Comparison of ENCODE assay signal across 17 cellular contexts in genomic region chr2:13102340-13103063, GRCh38.
"Had no signal": no experiment of that assay in that cellular context is flagged by ENCODE, and none has a peak within 500 bp of the region (broad histone marks: within the 10 kb centered on the region; RNA-seq: fewer than 3 reads in every experiment).

No MANE protein-coding gene starts in this region.

- FAIRE-seq: frontal cortex, kidney, small intestine had no signal

- H3K27me3 ChIP-seq: suprapubic skin, tibial artery, upper lobe of left lung, vagina had no signal

- DNase-seq: cortex of kidney; effector CD8-positive, alpha-beta T cell; immature natural killer cell; kidney; left colon; mammary epithelial cell; naive thymus-derived CD8-positive, alpha-beta T cell; posterior cingulate gyrus; small intestine; stimulated activated CD4-positive, alpha-beta T cell treated with anti-CD3 and anti-CD28 coated beads, Interleukin-12 subunit alpha, Interleukin-12 subunit beta, amount 100 ng/mL, for 4 hours; stimulated activated naive CD4-positive, alpha-beta T cell treated with Interleukin-2 at 50 U/mL for 16 hours; tibial artery; upper lobe of left lung had no signal

- H3K4me3 ChIP-seq: dorsolateral prefrontal cortex, suprapubic skin, tibial artery, upper lobe of left lung, vagina had no signal

- H3K36me3 ChIP-seq: suprapubic skin, tibial artery, upper lobe of left lung, vagina had no signal

- ATAC-seq: left colon; naive thymus-derived CD8-positive, alpha-beta T cell had no signal
